ENCODE assay signal across 8 cellular contexts in the genomic region with DNA sequence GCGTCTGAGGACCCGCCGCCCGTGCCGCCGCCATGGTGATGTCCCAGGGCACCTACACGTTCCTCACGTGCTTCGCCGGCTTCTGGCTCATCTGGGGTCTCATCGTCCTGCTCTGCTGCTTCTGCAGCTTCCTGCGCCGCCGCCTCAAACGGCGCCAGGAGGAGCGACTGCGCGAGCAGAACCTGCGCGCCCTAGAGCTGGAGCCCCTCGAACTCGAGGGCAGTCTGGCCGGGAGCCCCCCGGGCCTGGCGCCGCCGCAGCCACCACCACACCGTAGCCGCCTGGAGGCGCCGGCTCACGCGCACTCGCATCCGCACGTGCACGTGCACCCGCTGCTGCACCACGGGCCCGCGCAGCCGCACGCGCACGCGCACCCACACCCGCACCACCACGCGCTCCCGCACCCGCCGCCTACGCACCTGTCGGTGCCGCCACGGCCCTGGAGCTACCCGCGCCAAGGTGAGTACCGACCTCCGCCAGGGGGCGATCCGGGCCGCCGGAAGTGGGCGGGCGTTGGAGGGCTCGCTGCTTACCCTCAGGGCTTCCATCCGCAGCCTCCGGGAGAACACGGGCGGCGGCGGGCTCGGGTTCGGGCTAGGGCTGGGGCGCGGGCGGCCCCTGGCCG. TPM values are rescaled to one million over a fixed set of nuclear protein-coding genes. Genes with fewer than 3 reads are reported as not detected.
DNase-seq lines count a peak whose midpoint lies in the region; ATAC-seq, FAIRE-seq and TF ChIP-seq lines count a peak whose summit lies in the region.

No MANE protein-coding gene starts in this region.

- H2BK120ac ChIP-seq in H1 (replicated peaks; ENCODE audit: low read depth, low read length) = no peak overlapping the region

- WGBS in H1 (ENCODE audit: extremely low coverage in 1 of 2, insufficient coverage in 1 of 2, insufficient read length in 1 of 2, insufficient replicate concordance in 2 of 2, low coverage in 1 of 2, low lambda C conversion rate in 2 of 2, missing lambda C conversion rate in 1 of 2), 2 experiments = 3% methylated on average over 54 of the region's 80 CpGs; no CpG with 5 or more reads in 1 of the 2 experiments

- no peak for FAIRE-seq in H1 (lab: Jason Lieb, UNC)

- peak overlapping the region; percentile 64 to 93 for H3K4me2 ChIP-seq in H1 (ENCODE audit: insufficient read depth in 1 of 2, low read depth in 2 of 2, low read length in 2 of 2)

- peak; percentile 93 for DNase-seq in GM19238 (ENCODE audit: insufficient read length, low spot score)
- peak; percentile 56 for DNase-seq in NCI-H82 treated with DMSO at 0.1 percent for 48 hours (lab: John Stamatoyannopoulos, UW; ENCODE audit: unreplicated experiment)
- DNase-seq in activated CD8-positive, alpha-beta memory T cell treated with anti-CD3 and anti-CD28 coated beads for 1 hour (ENCODE audit: extremely low read depth in 1 of 2, low read depth in 1 of 2) = peak; percentile 79 to 87
- DNase-seq in H1 (ENCODE audit: low read depth in 1 of 2, low spot score in 2 of 2) = peak in 1 of 2 experiments; percentile 98
- peak; percentile 84 to 85 for DNase-seq in stimulated activated CD8-positive, alpha-beta memory T cell treated with anti-CD3 and anti-CD28 coated beads, Interleukin-4, amount 100 ng/mL, for 1 hour (ENCODE audit: low read depth in 2 of 2, low spot score in 1 of 2)

- H3K4me3 ChIP-seq in H1 (ENCODE audit: extremely low read depth in 1 of 4, insufficient read depth in 2 of 4, low read depth in 3 of 4, low read length in 4 of 4) (peak overlapping the region; percentile 47 to 86 (median 81)), mononuclear cell (ENCODE audit: low read length) (peak overlapping the region; percentile 57)

- H3K79me2 ChIP-seq in H1 (ENCODE audit: control insufficient read depth in 1 of 2, insufficient read depth in 2 of 2, low read length in 2 of 2) = no peaks in the 10 kb centered on the region

- peak overlapping the region; percentile 89; the same call in 1 of the 2 replicates for H2BK5ac ChIP-seq in H1 (ENCODE audit: low read depth, low read length)

- H2AFZ ChIP-seq in H1 (ENCODE audit: low read length) = no peak overlapping the region

- no peak overlapping the region for H2AK5ac ChIP-seq in H1 (ENCODE audit: low read depth, low read length)

- peak in 1 of 2 experiments; percentile 73; a peak in 2 of 3 replicates for TF ChIP-seq POLR2A in H1 (IDR thresholded peaks at IDR 0.05; ENCODE audit: control extremely low read depth in 1 of 2, low read depth in 2 of 2, low read length in 2 of 2)

- H3K4ac ChIP-seq in H1 (replicated peaks; ENCODE audit: insufficient read length, low read depth, low read length) = no peak overlapping the region

- peaks cover 15% of the 10 kb centered on the region; the same call in 1 of the 2 replicates for H3K23me2 ChIP-seq in H1 (ENCODE audit: low read depth, low read length)

- peak; percentile 51 for ATAC-seq in HG03432 (IDR thresholded peaks at IDR 0.05; ENCODE audit: unreplicated experiment)

- TF ChIP-seq CTCF in C4-2B (conservative IDR thresholded peaks at IDR 0.05) = no peak; the same call in none of the 2 replicates
- peak in 2 of 3 experiments; percentile 76 to 89; a peak in 3 of 4 replicates for TF ChIP-seq CTCF in H1 (IDR thresholded peaks at IDR 0.05; ENCODE audit: control extremely low read depth in 1 of 3, insufficient read depth in 1 of 3, low read depth in 1 of 3, low read length in 3 of 3)

- H4K20me1 ChIP-seq in H1 (replicated peaks in 1 of 2; ENCODE audit: control insufficient read depth in 1 of 2, insufficient read depth in 2 of 2, low read length in 2 of 2) = peaks cover 25 to 28% of the 10 kb centered on the region in 2 experiments

- H3K4me1 ChIP-seq in H1 (replicated peaks in 1 of 4; ENCODE audit: control insufficient read depth in 3 of 4, insufficient read depth in 4 of 4, low read length in 3 of 4) = peaks cover 0 to 20% (median 10%) of the 10 kb centered on the region in 4 experiments; a peak in 6 of 7 replicates
- H3K4me1 ChIP-seq in mononuclear cell (ENCODE audit: insufficient read depth, low read length) = peaks cover 44% of the 10 kb centered on the region

- H3K9me3 ChIP-seq in H1 (ENCODE audit: insufficient read depth in 2 of 2, low read depth in 1 of 2, low read length in 1 of 2) = no peaks in the 10 kb centered on the region
- H3K9me3 ChIP-seq in mononuclear cell (ENCODE audit: low read depth, low read length) = no peaks in the 10 kb centered on the region

- H2BK12ac ChIP-seq in H1 (ENCODE audit: low read depth, low read length) = peak overlapping the region; percentile 68; the same call in 1 of the 2 replicates

- H2BK15ac ChIP-seq in H1 (ENCODE audit: low read length) = peak overlapping the region; percentile 31; the same call in 1 of the 2 replicates

- peaks cover 12 to 32% (median 28%) of the 10 kb centered on the region in 4 experiments for H3K36me3 ChIP-seq in H1 (ENCODE audit: control insufficient read depth in 2 of 4, insufficient read depth in 4 of 4, low read length in 3 of 4)

- H3K27ac ChIP-seq in C4-2B = peak overlapping the region; percentile 84
- peak overlapping the region; percentile 86; the same call in 1 of the 2 replicates for H3K27ac ChIP-seq in H1 (ENCODE audit: low read depth, low read length)

- H4K8ac ChIP-seq in H1 (ENCODE audit: extremely low read depth, insufficient read depth, low read length) = peak overlapping the region; percentile 90

- H3K27me3 ChIP-seq in H1 (replicated peaks in 1 of 4; ENCODE audit: control insufficient read depth in 3 of 4, extremely low read depth in 1 of 4, insufficient read depth in 3 of 4, low read length in 3 of 4) = peaks cover 0 to 9% (median 7%) of the 10 kb centered on the region in 4 experiments; a peak in 2 of 7 replicates
- no peaks in the 10 kb centered on the region for H3K27me3 ChIP-seq in mononuclear cell (ENCODE audit: insufficient read depth, low read length)

- no peak overlapping the region for H3K56ac ChIP-seq in H1 (replicated peaks; ENCODE audit: insufficient read length, low read depth, low read length)

- H3K14ac ChIP-seq in H1 (ENCODE audit: insufficient read length) = no peak overlapping the region

- H2BK20ac ChIP-seq in H1 (ENCODE audit: low read length) = no peak overlapping the region

- CTCF ChIA-PET in H1 (lab: Charles Lee; ENCODE audit: partially characterized antibody) = interaction anchor here (0.6 to 23.6 kb wide), 22 partner anchors 9 to 146 kb away, joined by 3 to 430 read pairs (median 8); partner anchors contain the start of genes DDX41, F12, MXD3 and PFN3

- H3K9ac ChIP-seq in H1 (replicated peaks in 1 of 4; ENCODE audit: extremely low read depth in 1 of 4, low read depth in 3 of 4, low read length in 3 of 4) = peak overlapping the region; percentile 39 to 96 (median 90); a peak in 6 of 7 replicates

- POLR2A ChIA-PET in H1 (lab: Charles Lee; ENCODE audit: partially characterized antibody) = interaction anchor here (0.5 to 67.5 kb wide), 33 partner anchors 14 to 679 kb away, joined by 3 to 3349 read pairs (median 7); partner anchors contain the start of genes DBN1, DOK3, F12 and GRK6

- no peak for TF ChIP-seq EP300 in H1 (IDR thresholded peaks at IDR 0.05; ENCODE audit: borderline replicate concordance in 1 of 2, low read depth in 2 of 2, low read length in 2 of 2)

- TF ChIP-seq RAD21 in H1 (IDR thresholded peaks at IDR 0.05 in 1 of 2, conservative IDR thresholded peaks at IDR 0.05 in 1 of 2; ENCODE audit: low read depth in 2 of 2, low read length in 2 of 2) = peak in 1 of 2 experiments; percentile 56; a peak in 3 of 4 replicates

- peak overlapping the region; percentile 89; the same call in 1 of the 2 replicates for H3K18ac ChIP-seq in H1 (ENCODE audit: extremely low read depth, low read length)

- no peak overlapping the region for H3K23ac ChIP-seq in H1 (ENCODE audit: insufficient read length)

- H4K91ac ChIP-seq in H1 (replicated peaks; ENCODE audit: insufficient read length, low read length) = peak overlapping the region; percentile 82

- no peaks in the 10 kb centered on the region; the same call in 1 of the 2 replicates for H3K79me1 ChIP-seq in H1 (ENCODE audit: low read depth, low read length)

- H4K5ac ChIP-seq in H1 (ENCODE audit: insufficient read length, low read depth, low read length) = peak overlapping the region; percentile 87

RNA-seq across cellular contexts. Expression of gene PRR7, which starts 8.5 kb away (rescaled TPM):
- 8.0 and 8.6 TPM in 2 replicates for total RNA-seq in H1 (2021; fragmentation: NEBNext Ultra II Directional; extraction: Animal tissue kit (Norgen Biotek cat#: 25700))
- 11.8 and 23.1 TPM in 2 replicates for polyA plus RNA-seq in H1 (2011; rRNA removed)
- 11.7 TPM for polyA plus RNA-seq in H1 (2011; cell fraction: cytosol; rRNA removed)
- 12.5 TPM for polyA plus RNA-seq in H1 (2011; cell fraction: nucleus; rRNA removed)
- polyA plus RNA-seq in H1 (2012, experiment 1 of 2) = 0.79 to 4.9 TPM (median 4.9 TPM) in 4 replicates
- 2.8 TPM for polyA plus RNA-seq in H1 (2012, experiment 2 of 2)
- polyA plus RNA-seq in H1 (2013, experiment 1 of 2) = 5.2 TPM
- polyA plus RNA-seq in H1 (2013, experiment 2 of 2) = 4.9 TPM
- 0.12 and 0.13 TPM in 2 replicates for polyA minus RNA-seq in H1 (2011; rRNA and poly(A)+ RNA removed)
- 5.2 TPM for polyA minus RNA-seq in H1 (2011; cell fraction: cytosol; rRNA and poly(A)+ RNA removed)
- 7.5 TPM for polyA minus RNA-seq in H1 (2011; cell fraction: nucleus; rRNA and poly(A)+ RNA removed)
- total RNA-seq in mononuclear cell = 25.8 TPM

RNA-seq across cellular contexts. Expression of gene DBN1, which starts 18.3 kb away (rescaled TPM):
- 325 and 333 TPM in 2 replicates for total RNA-seq in H1 (2021; fragmentation: NEBNext Ultra II Directional; extraction: Animal tissue kit (Norgen Biotek cat#: 25700))
- 168 and 250 TPM in 2 replicates for polyA plus RNA-seq in H1 (2011; rRNA removed)
- 212 TPM for polyA plus RNA-seq in H1 (2011; cell fraction: cytosol; rRNA removed)
- polyA plus RNA-seq in H1 (2011; cell fraction: nucleus; rRNA removed) = 1,074 TPM
- 188 to 314 TPM (median 284 TPM) in 4 replicates for polyA plus RNA-seq in H1 (2012, experiment 1 of 2)
- polyA plus RNA-seq in H1 (2012, experiment 2 of 2) = 241 TPM
- 332 TPM for polyA plus RNA-seq in H1 (2013, experiment 1 of 2)
- 350 TPM for polyA plus RNA-seq in H1 (2013, experiment 2 of 2)
- 120 and 154 TPM in 2 replicates for polyA minus RNA-seq in H1 (2011; rRNA and poly(A)+ RNA removed)
- polyA minus RNA-seq in H1 (2011; cell fraction: cytosol; rRNA and poly(A)+ RNA removed) = 133 TPM
- polyA minus RNA-seq in H1 (2011; cell fraction: nucleus; rRNA and poly(A)+ RNA removed) = 288 TPM
- total RNA-seq in mononuclear cell = 4.6 TPM

RNA-seq across cellular contexts. Expression of gene GRK6, which starts 28.7 kb away (rescaled TPM):
- 52.0 and 57.8 TPM in 2 replicates for total RNA-seq in H1 (2021; fragmentation: NEBNext Ultra II Directional; extraction: Animal tissue kit (Norgen Biotek cat#: 25700))
- 31.8 and 50.8 TPM in 2 replicates for polyA plus RNA-seq in H1 (2011; rRNA removed)
- polyA plus RNA-seq in H1 (2011; cell fraction: cytosol; rRNA removed) = 43.3 TPM
- polyA plus RNA-seq in H1 (2011; cell fraction: nucleus; rRNA removed) = 53.8 TPM
- polyA plus RNA-seq in H1 (2012, experiment 1 of 2) = 32.8 to 46.4 TPM (median 42.2 TPM) in 4 replicates
- 38.4 TPM for polyA plus RNA-seq in H1 (2012, experiment 2 of 2)
- 23.7 TPM for polyA plus RNA-seq in H1 (2013, experiment 1 of 2)
- polyA plus RNA-seq in H1 (2013, experiment 2 of 2) = 24.5 TPM
- polyA minus RNA-seq in H1 (2011; rRNA and poly(A)+ RNA removed) = 21.9 and 25.8 TPM in 2 replicates
- 27.7 TPM for polyA minus RNA-seq in H1 (2011; cell fraction: cytosol; rRNA and poly(A)+ RNA removed)
- polyA minus RNA-seq in H1 (2011; cell fraction: nucleus; rRNA and poly(A)+ RNA removed) = 39.0 TPM
- total RNA-seq in mononuclear cell = 75.2 TPM

RNA-seq across cellular contexts. Expression of gene PDLIM7, which starts 42.3 kb away (rescaled TPM):
- total RNA-seq in H1 (2021; fragmentation: NEBNext Ultra II Directional; extraction: Animal tissue kit (Norgen Biotek cat#: 25700)) = 86.7 and 94.2 TPM in 2 replicates
- 67.3 and 118 TPM in 2 replicates for polyA plus RNA-seq in H1 (2011; rRNA removed)
- 69.8 TPM for polyA plus RNA-seq in H1 (2011; cell fraction: cytosol; rRNA removed)
- 396 TPM for polyA plus RNA-seq in H1 (2011; cell fraction: nucleus; rRNA removed)
- 66.9 to 114 TPM (median 104 TPM) in 4 replicates for polyA plus RNA-seq in H1 (2012, experiment 1 of 2)
- 72.7 TPM for polyA plus RNA-seq in H1 (2012, experiment 2 of 2)
- polyA plus RNA-seq in H1 (2013, experiment 1 of 2) = 55.8 TPM
- polyA plus RNA-seq in H1 (2013, experiment 2 of 2) = 54.4 TPM
- 22.3 and 28.0 TPM in 2 replicates for polyA minus RNA-seq in H1 (2011; rRNA and poly(A)+ RNA removed)
- polyA minus RNA-seq in H1 (2011; cell fraction: cytosol; rRNA and poly(A)+ RNA removed) = 53.7 TPM
- 149 TPM for polyA minus RNA-seq in H1 (2011; cell fraction: nucleus; rRNA and poly(A)+ RNA removed)
- total RNA-seq in mononuclear cell = 19.9 TPM

RNA-seq across cellular contexts. Expression of gene F12, which starts 45.8 kb away (rescaled TPM):
- 5.4 and 6.5 TPM in 2 replicates for total RNA-seq in H1 (2021; fragmentation: NEBNext Ultra II Directional; extraction: Animal tissue kit (Norgen Biotek cat#: 25700))
- polyA plus RNA-seq in H1 (2011; rRNA removed) = 7.8 and 12.0 TPM in 2 replicates
- polyA plus RNA-seq in H1 (2011; cell fraction: cytosol; rRNA removed) = 6.0 TPM
- 5.0 TPM for polyA plus RNA-seq in H1 (2011; cell fraction: nucleus; rRNA removed)
- polyA plus RNA-seq in H1 (2012, experiment 1 of 2) = 3.5 to 7.1 TPM (median 4.9 TPM) in 4 replicates
- 3.5 TPM for polyA plus RNA-seq in H1 (2012, experiment 2 of 2)
- 2.6 TPM for polyA plus RNA-seq in H1 (2013, experiment 1 of 2)
- 3.1 TPM for polyA plus RNA-seq in H1 (2013, experiment 2 of 2)
- 0.85 and 0.88 TPM in 2 replicates for polyA minus RNA-seq in H1 (2011; rRNA and poly(A)+ RNA removed)
- polyA minus RNA-seq in H1 (2011; cell fraction: cytosol; rRNA and poly(A)+ RNA removed) = 2.3 TPM
- polyA minus RNA-seq in H1 (2011; cell fraction: nucleus; rRNA and poly(A)+ RNA removed) = 2.7 TPM
- total RNA-seq in mononuclear cell = 0.52 TPM

Comparison
In these comparisons a context has a peak if more than half of its experiments do, and no peak if none do; other contexts are left out.
1. RNA of gene DBN1, which starts 18.3 kb away (total RNA-seq): 325 to 333 TPM in H1; 4.6 TPM in mononuclear cell (single experiment); every median in the first group is over 10 times any median in the second.